ENCODE assay signal across 17 cellular contexts in the genomic region with DNA sequence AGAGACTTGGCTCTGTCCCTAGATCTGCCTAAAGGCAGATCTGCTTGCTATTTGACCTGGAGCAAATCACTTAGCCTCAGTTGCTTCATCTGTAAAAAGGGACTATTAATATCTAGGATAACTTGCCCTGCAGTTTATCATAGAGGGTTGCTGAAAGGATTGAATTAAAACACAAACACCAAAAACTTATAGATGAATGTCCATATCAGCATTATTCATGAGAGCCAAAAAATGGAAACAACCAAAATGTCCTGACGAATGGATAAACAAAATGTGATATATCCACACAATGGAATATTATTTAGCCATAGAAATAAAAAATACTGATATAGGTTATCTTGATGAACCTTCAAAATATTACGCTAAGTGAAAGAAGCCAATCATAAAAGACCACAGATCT.
"Had no signal": no experiment of that assay in that cellular context is flagged by ENCODE, and none has a peak within 500 bp of the region (broad histone marks: within the 10 kb centered on the region; RNA-seq: fewer than 3 reads in every experiment).

No MANE protein-coding gene starts in this region.

- ATAC-seq: activated CD8-positive, alpha-beta T cell treated with anti-CD3 and anti-CD28 coated beads, Interleukin-2, amount 10 ng/mL, durations not matched to agents 7 days and 5 days; natural killer cell treated with Interleukin-12 subunit alpha and Interleukin-12 subunit beta and Interleukin-15 and Interleukin-18, amount 100 ng/mL, for 72 hours; stimulated activated memory B cell treated with anti-CD40 and anti-IgM and Interleukin-4, amounts not matched to agents 10 μg/mL and 1 μg/mL and 100 μg/mL, for 72 hours had no signal

- H3K9me3 ChIP-seq: left lung, neutrophil, pancreas, tibial nerve had no signal

- H3K27me3 ChIP-seq: left lung, neutrophil, pancreas, tibial nerve had no signal

- H3K36me3 ChIP-seq: left lung, pancreas, tibial nerve had no signal

- H3K4me3 ChIP-seq: left lung, pancreas, tibial nerve had no signal

- DNase-seq: activated CD4-positive, alpha-beta T cell treated with anti-CD3 and anti-CD28 coated beads for 1 hour; activated CD4-positive, alpha-beta T cell treated with anti-CD3 and anti-CD28 coated beads, Interleukin-2, amount 50 U/mL, for 1 hour; activated CD8-positive, alpha-beta T cell treated with anti-CD3 and anti-CD28 coated beads, Interleukin-2, amount 10 ng/mL, durations not matched to agents 7 days and 5 days; activated gamma-delta T cell; anterior cingulate cortex; foreskin fibroblast; kidney; left lung; pancreas; small intestine; stimulated activated CD4-positive, alpha-beta T cell treated with anti-CD3 and anti-CD28 coated beads, Interleukin-15, amount 100 ng/mL, for 24 hours; T-helper 1 cell; T-helper 9 cell had no signal
